Comparison of ENCODE assay signal across 9 cellular contexts in genomic region chr12:80837342-80837978, GRCh38.
DNase-seq lines count a peak whose midpoint lies in the region; ATAC-seq, FAIRE-seq and TF ChIP-seq lines count a peak whose summit lies in the region.
"Had no signal": no experiment of that assay in that cellular context is flagged by ENCODE, and none has a peak within 500 bp of the region (broad histone marks: within the 10 kb centered on the region; RNA-seq: fewer than 3 reads in every experiment).

No MANE protein-coding gene starts in this region.

- no peaks in the 10 kb centered on the region for H3K79me1 ChIP-seq in H1 (ENCODE audit: low read depth, low read length)

- H2BK20ac ChIP-seq in H1 (ENCODE audit: low read length): no peak overlapping the region

- H2AFZ ChIP-seq in H1 (ENCODE audit: low read length): no peak overlapping the region

- TF ChIP-seq CTCF in A549 (IDR thresholded peaks at IDR 0.05) (peak; percentile 55), H1 (IDR thresholded peaks at IDR 0.05; ENCODE audit: control extremely low read depth in 1 of 3, insufficient read depth in 1 of 3, low read depth in 1 of 3, low read length in 3 of 3) (peak; percentile 45 to 89 (median 74)), omental fat pad (IDR thresholded peaks at IDR 0.05) (no peak)

- 8% methylated on average over 5 of the region's 5 CpGs for WGBS in A549 (ENCODE audit: missing lambda C conversion rate)
- WGBS in H1 (ENCODE audit: extremely low coverage in 1 of 2, insufficient coverage in 1 of 2, insufficient read length in 1 of 2, insufficient replicate concordance in 2 of 2, low coverage in 1 of 2, low lambda C conversion rate in 2 of 2, missing lambda C conversion rate in 1 of 2), 2 experiments: 36% methylated on average over 5 of the region's 5 CpGs; no CpG with 5 or more reads in 1 of the 2 experiments

- TF ChIP-seq POLR2A in A549 (IDR thresholded peaks at IDR 0.05; ENCODE audit: low read length) (no peak), H1 (IDR thresholded peaks at IDR 0.05; ENCODE audit: control extremely low read depth in 1 of 2, low read depth in 2 of 2, low read length in 2 of 2) (no peak)

- no peaks in the 10 kb centered on the region for H3K23me2 ChIP-seq in H1 (ENCODE audit: low read depth, low read length)

- no peaks in the 10 kb centered on the region for H3K79me2 ChIP-seq in H1 (ENCODE audit: control insufficient read depth in 1 of 2, insufficient read depth in 2 of 2, low read length in 2 of 2)

- H3K23ac ChIP-seq in H1 (ENCODE audit: insufficient read length): no peak overlapping the region

- no peak overlapping the region for H3K14ac ChIP-seq in H1 (ENCODE audit: insufficient read length)

- no peak for FAIRE-seq in A549 (lab: Jason Lieb, UNC)
- FAIRE-seq in H1 (lab: Jason Lieb, UNC): peak; percentile 99
- FAIRE-seq: colon had no signal

- peak; percentile 88 to 94 for ATAC-seq in A549
- peak; percentile 63 for ATAC-seq in GM18519 (IDR thresholded peaks at IDR 0.05; ENCODE audit: low FRiP score, unreplicated experiment)
- ATAC-seq in HG03432 (IDR thresholded peaks at IDR 0.05; ENCODE audit: unreplicated experiment): peak; percentile 58
- ATAC-seq in GM19328 (IDR thresholded peaks at IDR 0.05; ENCODE audit: unreplicated experiment): no peak
- no peak for ATAC-seq in omental fat pad (ENCODE audit: low FRiP score)

- no peaks in the 10 kb centered on the region for H3K27me3 ChIP-seq in H1 (replicated peaks in 1 of 4; ENCODE audit: control insufficient read depth in 3 of 4, extremely low read depth in 1 of 4, insufficient read depth in 3 of 4, low read length in 3 of 4)

- TF ChIP-seq RAD21 in A549 (conservative IDR thresholded peaks at IDR 0.05 in 1 of 2, IDR thresholded peaks at IDR 0.05 in 1 of 2) (peak; percentile 27 to 53; a peak in 3 of 5 replicates), H1 (IDR thresholded peaks at IDR 0.05 in 1 of 2, conservative IDR thresholded peaks at IDR 0.05 in 1 of 2; ENCODE audit: low read depth in 2 of 2, low read length in 2 of 2) (peak; percentile 75 to 84)

- H2BK5ac ChIP-seq in H1 (ENCODE audit: low read depth, low read length): no peak overlapping the region

- H2BK15ac ChIP-seq in H1 (ENCODE audit: low read length): no peak overlapping the region

- H3K4ac ChIP-seq in H1 (replicated peaks; ENCODE audit: insufficient read length, low read depth, low read length): no peak overlapping the region

- H3K9me3 ChIP-seq in A549: no peaks in the 10 kb centered on the region
- no peaks in the 10 kb centered on the region for H3K9me3 ChIP-seq in H1 (ENCODE audit: insufficient read depth in 2 of 2, low read depth in 1 of 2, low read length in 1 of 2)

- POLR2A ChIA-PET in A549 (lab: Yijun Ruan, JAX) (interaction anchor here (0.6 kb wide), 1 partner anchor 105 kb away, joined by 8 read pairs; no protein-coding TSS in a partner anchor), H1 (lab: Charles Lee; ENCODE audit: partially characterized antibody) (no interaction called here)

- H2BK120ac ChIP-seq in H1 (replicated peaks; ENCODE audit: low read depth, low read length): no peak overlapping the region

- H4K91ac ChIP-seq in H1 (replicated peaks; ENCODE audit: insufficient read length, low read length): no peak overlapping the region

- CTCF ChIA-PET in A549 (lab: Yijun Ruan, JAX): interaction anchor here (0.6 to 1.1 kb wide), 7 partner anchors 9 to 421 kb away, joined by 3 to 5 read pairs (median 3); no protein-coding TSS in a partner anchor
- CTCF ChIA-PET in H1 (lab: Charles Lee; ENCODE audit: partially characterized antibody): interaction anchor here (0.6 to 4.2 kb wide), 19 partner anchors 9 to 437 kb away, joined by 3 to 23 read pairs (median 4); no protein-coding TSS in a partner anchor

- no peak overlapping the region for H4K8ac ChIP-seq in H1 (ENCODE audit: extremely low read depth, insufficient read depth, low read length)

- H3K18ac ChIP-seq in H1 (ENCODE audit: extremely low read depth, low read length): no peak overlapping the region

- H3K56ac ChIP-seq in H1 (replicated peaks; ENCODE audit: insufficient read length, low read depth, low read length): no peak overlapping the region

- DNase-seq in A549 (ENCODE audit: low read depth in 1 of 2, low spot score in 1 of 2) (peak; percentile 6 to 53), NCI-H748 (lab: John Stamatoyannopoulos, UW; ENCODE audit: unreplicated experiment) (peak; percentile 79), H1 (ENCODE audit: low read depth in 1 of 2, low spot score in 2 of 2) (peak in 1 of 2 experiments; percentile 34), myocyte (ENCODE audit: low read depth) (peak; percentile 75), omental fat pad (ENCODE audit: low spot score) (no peak)

- H3K4me3 ChIP-seq in A549 (no peak overlapping the region), H1 (ENCODE audit: extremely low read depth in 1 of 4, insufficient read depth in 2 of 4, low read depth in 3 of 4, low read length in 4 of 4) (no peak overlapping the region)

- H3K4me1 ChIP-seq in A549: no peaks in the 10 kb centered on the region
- H3K4me1 ChIP-seq in H1 (replicated peaks in 1 of 4; ENCODE audit: control insufficient read depth in 3 of 4, insufficient read depth in 4 of 4, low read length in 3 of 4): no peaks in the 10 kb centered on the region; a peak in 1 of 7 replicates

- no peak overlapping the region for H2BK12ac ChIP-seq in H1 (ENCODE audit: low read depth, low read length)

- H3K36me3 ChIP-seq in H1 (ENCODE audit: control insufficient read depth in 2 of 4, insufficient read depth in 4 of 4, low read length in 3 of 4): no peaks in the 10 kb centered on the region

- no peak overlapping the region for H2AK5ac ChIP-seq in H1 (ENCODE audit: low read depth, low read length)

- H4K20me1 ChIP-seq in H1 (replicated peaks in 1 of 2; ENCODE audit: control insufficient read depth in 1 of 2, insufficient read depth in 2 of 2, low read length in 2 of 2): no peaks in the 10 kb centered on the region

- H3K4me2 ChIP-seq in A549 (no peak overlapping the region), H1 (ENCODE audit: insufficient read depth in 1 of 2, low read depth in 2 of 2, low read length in 2 of 2) (no peak overlapping the region)

- H3K27ac ChIP-seq in A549 (no peak overlapping the region), H1 (ENCODE audit: low read depth, low read length) (no peak overlapping the region)

- TF ChIP-seq EP300 in A549 (IDR thresholded peaks at IDR 0.05) (no peak), H1 (IDR thresholded peaks at IDR 0.05; ENCODE audit: borderline replicate concordance in 1 of 2, low read depth in 2 of 2, low read length in 2 of 2) (no peak)

- H4K5ac ChIP-seq in H1 (ENCODE audit: insufficient read length, low read depth, low read length): no peak overlapping the region

- no peak overlapping the region for H3K9ac ChIP-seq in H1 (replicated peaks in 1 of 4; ENCODE audit: extremely low read depth in 1 of 4, low read depth in 3 of 4, low read length in 3 of 4)

TF ChIP-seq in A549, 52 proteins besides CTCF, POLR2A, EP300 and RAD21:
- TF ChIP-seq KDM5A (IDR thresholded peaks at IDR 0.05) (no peak), ELK1 (IDR thresholded peaks at IDR 0.05; ENCODE audit: low read depth, low read length) (no peak), SMC3 (IDR thresholded peaks at IDR 0.05) (peak; percentile 44; the same call in 2 of the 3 replicates)

TF ChIP-seq in H1, 55 proteins besides CTCF, POLR2A, EP300 and RAD21:
- TF ChIP-seq TEAD4 (IDR thresholded peaks at IDR 0.05; ENCODE audit: low read depth, low read length) (peak; percentile 58; the same call in 1 of the 2 replicates), ZNF274 (IDR thresholded peaks at IDR 0.05; ENCODE audit: borderline replicate concordance, extremely low read depth, low read length) (no peak), POLR2AphosphoS5 (IDR thresholded peaks at IDR 0.05; ENCODE audit: low read depth, low read length) (no peak), KDM4A (IDR thresholded peaks at IDR 0.05; ENCODE audit: low read depth, low read length, severe bottlenecking) (no peak), TAF1 (IDR thresholded peaks at IDR 0.05; ENCODE audit: low read depth, low read length) (no peak)

Comparison
In these comparisons a context has a peak if more than half of its experiments do, and no peak if none do; other contexts are left out.
1. ATAC-seq: peak in A549 (2 of 2), GM18519 (single experiment) and HG03432 (single experiment); none in GM19328 (single experiment) and omental fat pad (single experiment).
2. CTCF ChIP-seq: peak in A549 (single experiment) and H1 (3 of 3); none in omental fat pad (0 of 3).
3. Of the 18 proteins assayed by ChIP-seq in both H1 and A549: peak only in H1: none; only in A549: none; in both: CTCF and RAD21; in neither: 16.